In genomic region chr10:43323245-43323644, GRCh38 we compare ENCODE assay signal across 10 cellular contexts. TPM values are rescaled to one million over a fixed set of nuclear protein-coding genes. Genes with fewer than 3 reads are reported as not detected.
DNase-seq lines count a peak whose midpoint lies in the region; ATAC-seq, FAIRE-seq and TF ChIP-seq lines count a peak whose summit lies in the region.
"Had no signal": no experiment of that assay in that cellular context is flagged by ENCODE, and none has a peak within 500 bp of the region (broad histone marks: within the 10 kb centered on the region; RNA-seq: fewer than 3 reads in every experiment).

No MANE protein-coding gene starts in this region.

- WGBS in testis, 2 donors: 45 to 50% methylated on average over 13 to 14 of the region's 14 CpGs

- no peaks in the 10 kb centered on the region for H3K27me3 ChIP-seq in testis

- TF ChIP-seq CTCF in mesothelial cell of epicardium (IDR thresholded peaks at IDR 0.05; ENCODE audit: unreplicated experiment) (no peak), testis (IDR thresholded peaks at IDR 0.05) (no peak)

- H3K36me3 ChIP-seq in testis (ENCODE audit: low read depth, missing control alignments): no peaks in the 10 kb centered on the region

- no peaks in the 10 kb centered on the region for H3K9me3 Mint-ChIP-seq in activated naive CD4-positive, alpha-beta T cell treated with anti-CD3 and anti-CD28 coated beads for 36 hours
- H3K9me3 Mint-ChIP-seq in activated naive CD4-positive, alpha-beta T cell treated with anti-CD3 and anti-CD28 coated beads, Interleukin-2, amount 50 U/mL, for 72 hours: no peaks in the 10 kb centered on the region
- no peaks in the 10 kb centered on the region for H3K9me3 Mint-ChIP-seq in dendritic cell treated with granulocyte-macrophage colony-stimulating factor and Interleukin-4, amounts not matched to agents 40 ng/mL and 50 ng/mL, for 4 days
- no peaks in the 10 kb centered on the region for H3K9me3 Mint-ChIP-seq in mesothelial cell of epicardium

- TF ChIP-seq POLR2A in testis (IDR thresholded peaks at IDR 0.05): no peak
- no peak for TF ChIP-seq POLR2A in GM12892 (IDR thresholded peaks at IDR 0.05; ENCODE audit: low read depth, low read length)

- peak overlapping the region; percentile 22 to 42 for H3K4me3 ChIP-seq in testis

- H3K4me1 ChIP-seq in testis: no peaks in the 10 kb centered on the region

- H3K4me1 Mint-ChIP-seq in activated naive CD4-positive, alpha-beta T cell treated with anti-CD3 and anti-CD28 coated beads for 36 hours (ENCODE audit: low read depth): peaks cover 9% of the 10 kb centered on the region
- H3K4me1 Mint-ChIP-seq in dendritic cell treated with granulocyte-macrophage colony-stimulating factor and Interleukin-4, amounts not matched to agents 40 ng/mL and 50 ng/mL, for 4 days (ENCODE audit: low read depth): peaks cover 25% of the 10 kb centered on the region
- peaks cover 16% of the 10 kb centered on the region for H3K4me1 Mint-ChIP-seq in mesothelial cell of epicardium

- no peak for DNase-seq in activated naive CD4-positive, alpha-beta T cell treated with anti-CD3 and anti-CD28 coated beads for 36 hours
- no peak for DNase-seq in activated naive CD4-positive, alpha-beta T cell treated with anti-CD3 and anti-CD28 coated beads, Interleukin-2, amount 50 U/mL, for 72 hours (ENCODE audit: low spot score in 2 of 2)
- DNase-seq in mesothelial cell of epicardium (ENCODE audit: low spot score in 2 of 2, unreplicated experiment in 2 of 2) (no peak), testis (no peak), GM12892 (ENCODE audit: insufficient read length) (no peak)

- no peak overlapping the region for H3K27ac ChIP-seq in testis

- no peak for ATAC-seq in activated naive CD4-positive, alpha-beta T cell treated with anti-CD3 and anti-CD28 coated beads, Interleukin-2, amount 50 U/mL, for 72 hours
- ATAC-seq in HG03159 (IDR thresholded peaks at IDR 0.05; ENCODE audit: unreplicated experiment): no peak
- no peak for ATAC-seq in HG03095 (IDR thresholded peaks at IDR 0.05; ENCODE audit: unreplicated experiment)

- H3K9me3 ChIP-seq in testis: no peaks in the 10 kb centered on the region

- no peak overlapping the region for H3K27ac Mint-ChIP-seq in activated naive CD4-positive, alpha-beta T cell treated with anti-CD3 and anti-CD28 coated beads for 36 hours
- no peak overlapping the region for H3K27ac Mint-ChIP-seq in activated naive CD4-positive, alpha-beta T cell treated with anti-CD3 and anti-CD28 coated beads, Interleukin-2, amount 50 U/mL, for 72 hours
- no peak overlapping the region for H3K27ac Mint-ChIP-seq in dendritic cell treated with granulocyte-macrophage colony-stimulating factor and Interleukin-4, amounts not matched to agents 40 ng/mL and 50 ng/mL, for 4 days
- peak overlapping the region; percentile 50 for H3K27ac Mint-ChIP-seq in mesothelial cell of epicardium

- no peak for FAIRE-seq in GM12892 (lab: Jason Lieb, UNC)

- H3K36me3 Mint-ChIP-seq in activated naive CD4-positive, alpha-beta T cell treated with anti-CD3 and anti-CD28 coated beads for 36 hours (ENCODE audit: low read depth): no peaks in the 10 kb centered on the region
- no peaks in the 10 kb centered on the region for H3K36me3 Mint-ChIP-seq in activated naive CD4-positive, alpha-beta T cell treated with anti-CD3 and anti-CD28 coated beads, Interleukin-2, amount 50 U/mL, for 72 hours
- no peaks in the 10 kb centered on the region for H3K36me3 Mint-ChIP-seq in dendritic cell treated with granulocyte-macrophage colony-stimulating factor and Interleukin-4, amounts not matched to agents 40 ng/mL and 50 ng/mL, for 4 days (ENCODE audit: low read depth)
- no peaks in the 10 kb centered on the region for H3K36me3 Mint-ChIP-seq in mesothelial cell of epicardium

- peak overlapping the region; percentile 44 for H3K4me3 Mint-ChIP-seq in activated naive CD4-positive, alpha-beta T cell treated with anti-CD3 and anti-CD28 coated beads for 36 hours
- peak overlapping the region; percentile 59 for H3K4me3 Mint-ChIP-seq in dendritic cell treated with granulocyte-macrophage colony-stimulating factor and Interleukin-4, amounts not matched to agents 40 ng/mL and 50 ng/mL, for 4 days
- H3K4me3 Mint-ChIP-seq in mesothelial cell of epicardium: peak overlapping the region; percentile 66

- intact Hi-C loops in activated naive CD4-positive, alpha-beta T cell treated with anti-CD3 and anti-CD28 coated beads for 36 hours (cut with micrococcal nuclease): no loop called here
- intact Hi-C loops in dendritic cell treated with granulocyte-macrophage colony-stimulating factor and Interleukin-4, amounts not matched to agents 40 ng/mL and 50 ng/mL, for 4 days (cut with micrococcal nuclease): no loop called here
- intact Hi-C loops in testis (cut with DNase I; ENCODE audit: low total_unique reads): no loop called here

- CTCF ChIA-PET in activated naive CD4-positive, alpha-beta T cell treated with anti-CD3 and anti-CD28 coated beads for 36 hours (lab: Charles Lee): interaction anchor here (0.6 kb wide), 1 partner anchor 139 kb away, joined by 3 read pairs; no protein-coding TSS in a partner anchor

- peaks cover 4% of the 10 kb centered on the region for H3K27me3 Mint-ChIP-seq in activated naive CD4-positive, alpha-beta T cell treated with anti-CD3 and anti-CD28 coated beads for 36 hours (ENCODE audit: low read depth)
- peaks cover 18% of the 10 kb centered on the region for H3K27me3 Mint-ChIP-seq in dendritic cell treated with granulocyte-macrophage colony-stimulating factor and Interleukin-4, amounts not matched to agents 40 ng/mL and 50 ng/mL, for 4 days
- peaks cover 25% of the 10 kb centered on the region for H3K27me3 Mint-ChIP-seq in mesothelial cell of epicardium (ENCODE audit: low read depth)

RNA-seq across cellular contexts. Expression of gene FXYD4, which starts 48.2 kb away (rescaled TPM):
- total RNA-seq in activated naive CD4-positive, alpha-beta T cell treated with anti-CD3 and anti-CD28 coated beads for 36 hours: not detected
- total RNA-seq in activated naive CD4-positive, alpha-beta T cell treated with anti-CD3 and anti-CD28 coated beads, Interleukin-2, amount 50 U/mL, for 72 hours: not detected
- total RNA-seq in mesothelial cell of epicardium (not detected in 3 replicates), testis (1 to 10 TPM; 1.4 to 1.5 TPM)
- polyA plus RNA-seq in testis (ENCODE audit: insufficient read depth, low read depth, low replicate concordance): 2.6 TPM
- not detected for polyA plus RNA-seq in GM12892 (2012; ENCODE audit: missing spikeins)
- total RNA-seq: glomerular endothelial cell, renal cortical epithelial cell had no signal

RNA-seq across cellular contexts. Expression of gene RASGEF1A, which starts 56.4 kb away (rescaled TPM):
- total RNA-seq in activated naive CD4-positive, alpha-beta T cell treated with anti-CD3 and anti-CD28 coated beads for 36 hours: not detected
- total RNA-seq in activated naive CD4-positive, alpha-beta T cell treated with anti-CD3 and anti-CD28 coated beads, Interleukin-2, amount 50 U/mL, for 72 hours: under 1 TPM; 0.39 to 0.66 TPM
- total RNA-seq in mesothelial cell of epicardium (1.5 to 1.6 TPM (median 1.5 TPM) in 3 replicates), testis (10 to 100 TPM; 10.9 to 11.7 TPM)
- 7.8 TPM for polyA plus RNA-seq in testis (ENCODE audit: insufficient read depth, low read depth, low replicate concordance)
- polyA plus RNA-seq in GM12892 (2012; ENCODE audit: missing spikeins): 0.11 TPM
